In the genomic region with DNA sequence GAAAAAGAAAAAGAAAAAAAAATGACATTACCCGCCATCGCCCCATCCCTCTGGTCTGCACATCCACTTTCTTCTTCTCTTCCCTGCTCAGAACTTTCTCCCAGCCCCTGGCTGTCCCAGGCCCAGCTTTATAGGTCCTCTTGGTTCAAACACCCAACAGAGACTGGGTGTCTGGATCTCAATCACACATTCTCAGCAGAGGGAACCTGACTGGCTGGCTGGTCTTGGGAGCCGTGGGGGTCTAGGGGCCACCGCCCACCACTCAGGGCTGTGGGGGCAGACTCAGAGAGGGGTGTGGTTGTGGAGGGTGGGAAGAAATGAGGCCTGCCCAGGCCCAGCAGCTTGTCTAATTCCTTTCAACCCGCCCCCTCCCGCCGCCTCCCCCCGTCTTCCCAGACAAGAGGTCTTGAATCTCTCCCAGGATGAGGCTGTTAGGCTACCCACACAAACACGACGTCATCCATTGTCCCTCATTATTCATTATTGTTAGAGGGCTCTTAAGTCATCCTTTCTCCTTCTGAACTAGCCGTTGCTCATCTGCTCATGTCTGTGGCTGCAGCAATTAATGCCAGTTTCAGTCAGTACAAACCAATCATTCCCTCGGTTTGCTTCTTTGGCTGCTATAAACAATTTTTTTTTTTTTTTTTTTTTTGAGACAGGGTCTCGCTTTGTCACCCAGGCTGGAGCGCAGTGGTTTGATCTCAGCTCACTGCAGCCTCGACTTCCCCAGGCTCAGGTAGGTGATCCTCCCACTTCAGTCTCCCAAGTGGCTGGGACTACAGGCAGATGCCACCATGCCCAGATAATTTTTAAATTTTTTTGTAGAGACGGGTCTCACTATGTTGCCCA, we compare ENCODE assay signal across 8 cellular contexts. TPM values are rescaled to one million over a fixed set of nuclear protein-coding genes. Genes with fewer than 3 reads are reported as not detected.
DNase-seq lines count a peak whose midpoint lies in the region; ATAC-seq and TF ChIP-seq lines count a peak whose summit lies in the region.

No MANE protein-coding gene starts in this region.

- peak overlapping the region; percentile 93 for H3K27ac ChIP-seq in caudate nucleus (ENCODE audit: low read depth, low read length)
- peak overlapping the region in 2 of 5 donors; percentile 57 to 58 for H3K27ac ChIP-seq in adrenal gland
- no peak overlapping the region for H3K27ac ChIP-seq in CD8-positive, alpha-beta T cell (ENCODE audit: low read depth, low read length)

- H3K36me3 Mint-ChIP-seq in mesothelial cell of epicardium (no peaks in the 10 kb centered on the region), T-cell (no peaks in the 10 kb centered on the region)
- H3K36me3 Mint-ChIP-seq in CD8-positive, alpha-beta T cell: no peaks in the 10 kb centered on the region

- ATAC-seq in T-cell (replicated peaks in 1 of 4): no peak
- ATAC-seq in CD8-positive, alpha-beta T cell: no peak

- DNase-seq in COLO668 (lab: John Stamatoyannopoulos, UW; ENCODE audit: unreplicated experiment) (peak; percentile 31), NCI-H187 treated with DMSO at 0.1 percent for 48 hours (lab: John Stamatoyannopoulos, UW) (peak; percentile 82), caudate nucleus (lab: John Stamatoyannopoulos, UW) (peak in 50 of 61 donors; percentile 8 to 86 (median 54)), mesothelial cell of epicardium (ENCODE audit: low spot score in 2 of 2, unreplicated experiment in 2 of 2) (no peak), GM13977 (ENCODE audit: low spot score) (no peak), T-cell (no peak), adrenal gland (no peak)
- no peak for DNase-seq in CD8-positive, alpha-beta T cell

- H3K36me3 ChIP-seq in adrenal gland (replicated peaks in 1 of 2): no peaks in the 10 kb centered on the region
- no peaks in the 10 kb centered on the region for H3K36me3 ChIP-seq in CD8-positive, alpha-beta T cell (ENCODE audit: insufficient read depth, low read length)

- intact Hi-C loops in adrenal gland (cut with DNase I): no loop called here
- intact Hi-C loops in CD8-positive, alpha-beta T cell (cut with DNase I, micrococcal nuclease): no loop called here

- TF ChIP-seq CTCF in mesothelial cell of epicardium (IDR thresholded peaks at IDR 0.05; ENCODE audit: unreplicated experiment): no peak
- no peak for TF ChIP-seq CTCF in GM13977 (IDR thresholded peaks at IDR 0.05; ENCODE audit: extremely low read depth, insufficient read depth, missing control alignments)
- TF ChIP-seq CTCF in adrenal gland (IDR thresholded peaks at IDR 0.05): no peak
- no peak for TF ChIP-seq CTCF in CD8-positive, alpha-beta T cell (IDR thresholded peaks at IDR 0.05)

- POLR2A ChIA-PET in T-cell (lab: Charles Lee): interaction anchor here in 1 of 2 donors (0.6 to 0.7 kb wide), 2 partner anchors 7 to 196 kb away, joined by 3 to 12 read pairs; no protein-coding TSS in a partner anchor
- POLR2A ChIA-PET in CD8-positive, alpha-beta T cell (lab: Charles Lee): no interaction called here

- no peaks in the 10 kb centered on the region for H3K4me1 ChIP-seq in adrenal gland (replicated peaks in 1 of 2)
- no peaks in the 10 kb centered on the region for H3K4me1 ChIP-seq in CD8-positive, alpha-beta T cell (ENCODE audit: insufficient read depth, low read length)

- TF ChIP-seq POLR2A in adrenal gland (IDR thresholded peaks at IDR 0.05): no peak

- CTCF ChIA-PET in T-cell (lab: Charles Lee): interaction anchor here (0.6 to 0.7 kb wide), 2 partner anchors 35 to 498 kb away, joined by 3 read pairs; no protein-coding TSS in a partner anchor
- CTCF ChIA-PET in CD8-positive, alpha-beta T cell (lab: Charles Lee): interaction anchor here (0.6 kb wide), 1 partner anchor 12 kb away, joined by 3 read pairs; no protein-coding TSS in a partner anchor

- H3K27me3 ChIP-seq in adrenal gland: no peaks in the 10 kb centered on the region
- no peaks in the 10 kb centered on the region for H3K27me3 ChIP-seq in CD8-positive, alpha-beta T cell (ENCODE audit: insufficient read depth, low read length)

- no peak overlapping the region for H3K4me3 ChIP-seq in adrenal gland
- no peak overlapping the region for H3K4me3 ChIP-seq in CD8-positive, alpha-beta T cell (ENCODE audit: low read depth, low read length)

- in situ Hi-C loops in GM13977 (cut with MboI; ENCODE audit: low pct_unique_long_range_greater_than_20kb, low sequenced_read_pairs, unreplicated experiment): no loop called here

- H3K27ac Mint-ChIP-seq in mesothelial cell of epicardium (peak overlapping the region; percentile 79), T-cell (no peak overlapping the region)
- no peak overlapping the region for H3K27ac Mint-ChIP-seq in CD8-positive, alpha-beta T cell

- H3K27me3 Mint-ChIP-seq in mesothelial cell of epicardium (ENCODE audit: low read depth): no peaks in the 10 kb centered on the region
- peaks cover 0 to 2% of the 10 kb centered on the region in 2 donors for H3K27me3 Mint-ChIP-seq in T-cell
- H3K27me3 Mint-ChIP-seq in CD8-positive, alpha-beta T cell (ENCODE audit: low read depth): peaks cover under 1% of the 10 kb centered on the region

- H3K4me1 Mint-ChIP-seq in mesothelial cell of epicardium (peaks cover 15% of the 10 kb centered on the region), T-cell (peaks cover 8 to 19% (median 12%) of the 10 kb centered on the region in 3 donors)
- peaks cover 6% of the 10 kb centered on the region for H3K4me1 Mint-ChIP-seq in CD8-positive, alpha-beta T cell (ENCODE audit: low read depth)

- H3K4me3 Mint-ChIP-seq in mesothelial cell of epicardium (no peak overlapping the region), T-cell (no peak overlapping the region)
- no peak overlapping the region for H3K4me3 Mint-ChIP-seq in CD8-positive, alpha-beta T cell

- H3K9me3 Mint-ChIP-seq in mesothelial cell of epicardium (no peaks in the 10 kb centered on the region), T-cell (no peaks in the 10 kb centered on the region)
- H3K9me3 Mint-ChIP-seq in CD8-positive, alpha-beta T cell: no peaks in the 10 kb centered on the region

- no peaks in the 10 kb centered on the region for H3K9me3 ChIP-seq in adrenal gland (replicated peaks in 1 of 3)
- no peaks in the 10 kb centered on the region for H3K9me3 ChIP-seq in CD8-positive, alpha-beta T cell (ENCODE audit: low read length)

- 66 to 82% (median 73%) methylated on average over 11 to 16 of the region's 16 CpGs for WGBS in adrenal gland, 4 donors

RNA-seq across cellular contexts. Expression of gene CLIC4, which starts 40.6 kb away (rescaled TPM):
- total RNA-seq in mesothelial cell of epicardium (135 to 136 TPM (median 135 TPM) in 3 replicates), T-cell (1 to 10 TPM in 4 of 5 donors, under 1 TPM in 1; 0.75 to 9.1 (median 5.5) TPM), adrenal gland (100 to 1,000 TPM in 6 of 8 donors, 10 to 100 TPM in 2; 91.3 to 166 (median 122) TPM)
- 100 to 1,000 TPM in 1 of 3 donors, 10 to 100 TPM in 2; 27.5 to 108 (median 32.4) TPM for polyA plus RNA-seq in adrenal gland
- 1 to 10 TPM; 1.2 to 1.3 TPM for total RNA-seq in CD8-positive, alpha-beta T cell

Comparison
In these comparisons a context has a peak if more than half of its experiments do, and no peak if none do; other contexts are left out.
1. DNase-seq: peak in COLO668 (single experiment), NCI-H187 treated with DMSO at 0.1 percent for 48 hours (single experiment) and caudate nucleus (50 of 61); none in mesothelial cell of epicardium (0 of 2), GM13977 (single experiment), T-cell (0 of 34), adrenal gland (0 of 7) and CD8-positive, alpha-beta T cell (0 of 7).
2. RNA of gene CLIC4, which starts 40.6 kb away (total RNA-seq): 135 to 136 TPM in mesothelial cell of epicardium and 91.3 to 166 TPM in adrenal gland; 0.75 to 9.1 TPM in T-cell and 1.2 to 1.3 TPM in CD8-positive, alpha-beta T cell; every median in the first group is over 4 times any median in the second.